27 cellular contexts compared by ENCODE assay signal in the genomic region with DNA sequence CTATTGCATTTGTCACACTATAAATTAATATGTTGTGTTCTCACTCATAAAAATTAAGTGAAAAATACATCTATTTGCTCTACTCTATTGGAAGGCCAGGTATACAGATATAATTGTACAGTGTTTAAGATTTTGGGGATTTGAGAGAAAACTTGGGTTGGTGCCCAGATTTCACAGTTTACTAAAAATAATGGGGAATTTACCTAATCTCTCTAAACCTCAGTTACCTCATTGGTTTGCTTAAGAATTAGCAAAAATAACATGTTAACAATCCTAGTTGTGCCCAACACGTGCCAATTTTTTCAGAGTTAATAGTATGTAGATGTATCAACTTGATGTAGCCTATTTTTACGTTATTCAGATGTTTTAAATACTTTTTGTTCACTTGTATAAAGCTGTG.
"Had no signal": no experiment of that assay in that cellular context is flagged by ENCODE, and none has a peak within 500 bp of the region (broad histone marks: within the 10 kb centered on the region; RNA-seq: fewer than 3 reads in every experiment).

No MANE protein-coding gene starts in this region.

- H3K36me3 ChIP-seq: neutrophil, pancreas, prostate gland, right lobe of liver, sigmoid colon, suprapubic skin, tibial artery, transverse colon, upper lobe of right lung had no signal

- H3K27me3 ChIP-seq: neutrophil, right lobe of liver, sigmoid colon, suprapubic skin, testis, tibial artery, transverse colon, upper lobe of right lung, uterus had no signal

- DNase-seq: naive thymus-derived CD8-positive, alpha-beta T cell; nephron progenitor cell; nucleus accumbens; pancreas; retina; right cardiac atrium; right lobe of liver; sigmoid colon; small intestine; stimulated activated CD4-positive, alpha-beta T cell treated with anti-CD3 and anti-CD28 coated beads, Interleukin-1b, Interleukin-23, amount 100 ng/mL, for 48 hours; stimulated activated CD4-positive, alpha-beta T cell treated with anti-CD3 and anti-CD28 coated beads, Interleukin-4, amount 100 ng/mL, for 1 hour; stimulated activated CD4-positive, alpha-beta T cell treated with anti-CD3 and anti-CD28 coated beads, Interleukin-4, amount 100 ng/mL, for 4 hours; stimulated activated CD8-positive, alpha-beta memory T cell treated with anti-CD3 and anti-CD28 coated beads, Interleukin-4, amount 100 ng/mL, for 48 hours; stimulated activated naive CD4-positive, alpha-beta T cell; stimulated activated naive CD8-positive, alpha-beta T cell treated with anti-CD3 and anti-CD28 coated beads, Interleukin-15, amount 100 ng/mL, for 72 hours; stimulated activated naive CD8-positive, alpha-beta T cell treated with anti-CD3 and anti-CD28 coated beads, Interleukin-15, Interleukin-2, amounts not matched to agents 100 U/mL and 50 U/mL, for 24 hours; substantia nigra; testis; tibial artery; transverse colon; upper lobe of right lung; uterus had no signal

- H3K4me1 ChIP-seq: pancreas, prostate gland, right lobe of liver, sigmoid colon, suprapubic skin, testis, tibial artery, transverse colon, upper lobe of right lung, uterus had no signal

- H3K27ac ChIP-seq: neutrophil, pancreas, prostate gland, right lobe of liver, sigmoid colon, suprapubic skin, testis, tibial artery, transverse colon, upper lobe of right lung, uterus had no signal

- H3K9me3 ChIP-seq: neutrophil, pancreas, prostate gland, right lobe of liver, sigmoid colon, testis, tibial artery, transverse colon, upper lobe of right lung, uterus had no signal

- H3K4me3 ChIP-seq: pancreas, prostate gland, right lobe of liver, sigmoid colon, suprapubic skin, testis, tibial artery, transverse colon, upper lobe of right lung, uterus had no signal

- ATAC-seq: naive thymus-derived CD8-positive, alpha-beta T cell; natural killer cell treated with Interleukin-12 subunit alpha and Interleukin-12 subunit beta and Interleukin-15 and Interleukin-18, amount 100 ng/mL, for 72 hours; pancreas; right cardiac atrium; right lobe of liver; stimulated activated memory B cell treated with anti-CD40 and anti-IgM and Interleukin-4, amounts not matched to agents 10 μg/mL and 1 μg/mL and 100 μg/mL, for 72 hours; stimulated activated naive CD8-positive, alpha-beta T cell treated with anti-CD3 and anti-CD28 coated beads, Interleukin-15, amount 100 ng/mL, for 72 hours; stimulated activated naive CD8-positive, alpha-beta T cell treated with anti-CD3 and anti-CD28 coated beads, Interleukin-15, Interleukin-2, amounts not matched to agents 100 U/mL and 50 U/mL, for 24 hours; upper lobe of right lung had no signal
